Comparison of ENCODE assay signal across 17 cellular contexts in genomic region chr10:86099542-86100334, GRCh38.
"Had no signal": no experiment of that assay in that cellular context is flagged by ENCODE, and none has a peak within 500 bp of the region (broad histone marks: within the 10 kb centered on the region; RNA-seq: fewer than 3 reads in every experiment).

No MANE protein-coding gene starts in this region.

- ATAC-seq: activated T-cell treated with anti-CD3 and anti-CD28 coated beads, Interleukin-2, amount 50 U/mL, for 4 hours; PC-3; T-helper 17 cell had no signal

- H3K27ac Mint-ChIP-seq: activated CD4-positive, alpha-beta memory T cell treated with anti-CD3 and anti-CD28 coated beads, Interleukin-2, amount 10 ng/mL, durations not matched to agents 7 days and 5 days; activated CD4-positive, alpha-beta T cell treated with anti-CD3 and anti-CD28 coated beads, Interleukin-2, amount 10 ng/mL, durations not matched to agents 7 days and 5 days; activated naive CD4-positive, alpha-beta T cell treated with anti-CD3 and anti-CD28 coated beads for 36 hours; activated naive CD8-positive, alpha-beta T cell; T-helper 17 cell had no signal

- DNase-seq: activated CD4-positive, alpha-beta memory T cell treated with anti-CD3 and anti-CD28 coated beads, Interleukin-2, amount 10 ng/mL, durations not matched to agents 7 days and 5 days; activated CD4-positive, CD25-positive, alpha-beta regulatory T cell; activated effector memory CD4-positive, alpha-beta T cell treated with anti-CD3 and anti-CD28 coated beads, Interleukin-2, amount 50 U/mL, for 16 hours; activated naive CD4-positive, alpha-beta T cell treated with anti-CD3 and anti-CD28 coated beads for 36 hours; activated T-cell treated with anti-CD3 and anti-CD28 coated beads, Interleukin-2, amount 50 U/mL, for 4 hours; amygdala; MG63; NCI-H1105; NCI-H2029 treated with DMSO at 0.1 percent for 48 hours; NCI-H510A; SIG-M5; T-helper 17 cell; T-helper 9 cell had no signal

- H3K9me3 Mint-ChIP-seq: activated CD4-positive, alpha-beta memory T cell treated with anti-CD3 and anti-CD28 coated beads, Interleukin-2, amount 10 ng/mL, durations not matched to agents 7 days and 5 days; activated CD4-positive, alpha-beta T cell treated with anti-CD3 and anti-CD28 coated beads, Interleukin-2, amount 10 ng/mL, durations not matched to agents 7 days and 5 days; activated naive CD4-positive, alpha-beta T cell treated with anti-CD3 and anti-CD28 coated beads for 36 hours; activated T-cell treated with anti-CD3 and anti-CD28 coated beads, Interleukin-2, amount 50 U/mL, for 4 hours had no signal

- H3K36me3 Mint-ChIP-seq: activated naive CD8-positive, alpha-beta T cell; brain had no signal

- H3K4me3 Mint-ChIP-seq: activated CD4-positive, alpha-beta memory T cell treated with anti-CD3 and anti-CD28 coated beads, Interleukin-2, amount 10 ng/mL, durations not matched to agents 7 days and 5 days; activated CD4-positive, alpha-beta T cell treated with anti-CD3 and anti-CD28 coated beads, Interleukin-2, amount 10 ng/mL, durations not matched to agents 7 days and 5 days; activated naive CD4-positive, alpha-beta T cell treated with anti-CD3 and anti-CD28 coated beads for 36 hours; activated naive CD8-positive, alpha-beta T cell; activated T-cell treated with anti-CD3 and anti-CD28 coated beads, Interleukin-2, amount 50 U/mL, for 4 hours; brain; T-helper 17 cell had no signal

- H3K4me1 Mint-ChIP-seq: activated CD4-positive, alpha-beta memory T cell treated with anti-CD3 and anti-CD28 coated beads, Interleukin-2, amount 10 ng/mL, durations not matched to agents 7 days and 5 days; brain; T-helper 17 cell had no signal
